9 cellular contexts compared by ENCODE assay signal in genomic region chr5:119409235-119409815, GRCh38. TPM values are rescaled to one million over a fixed set of nuclear protein-coding genes. Genes with fewer than 3 reads are reported as not detected.
A peak's percentile ranks its signal among the peaks of the same experiment; 100 is the strongest.
DNase-seq lines count a peak whose midpoint lies in the region; ATAC-seq and TF ChIP-seq lines count a peak whose summit lies in the region.
"Had no signal": no experiment of that assay in that cellular context is flagged by ENCODE, and none has a peak within 500 bp of the region (broad histone marks: within the 10 kb centered on the region; RNA-seq: fewer than 3 reads in every experiment).

No MANE protein-coding gene starts in this region.

- H3K4me3 ChIP-seq in transverse colon (no peak overlapping the region), sigmoid colon (no peak overlapping the region)

- no peaks in the 10 kb centered on the region for H3K9me3 ChIP-seq in transverse colon
- no peaks in the 10 kb centered on the region for H3K9me3 ChIP-seq in sigmoid colon

- intact Hi-C loops in transverse colon (cut with DNase I; ENCODE audit: low total_unique reads), result no loop called here
- intact Hi-C loops in sigmoid colon (cut with DNase I), result no loop called here

- TF ChIP-seq POLR2A in erythroblast (IDR thresholded peaks at IDR 0.05; ENCODE audit: low read length) (no peak), transverse colon (IDR thresholded peaks at IDR 0.05) (no peak), sigmoid colon (IDR thresholded peaks at IDR 0.05) (no peak)

- peak; percentile 32 for ATAC-seq in GM19395 (IDR thresholded peaks at IDR 0.05; ENCODE audit: unreplicated experiment)
- peak; percentile 40 for ATAC-seq in HG03432 (IDR thresholded peaks at IDR 0.05; ENCODE audit: unreplicated experiment)
- ATAC-seq in GM21528 (IDR thresholded peaks at IDR 0.05; ENCODE audit: low FRiP score, unreplicated experiment), result no peak

- no peaks in the 10 kb centered on the region for H3K36me3 ChIP-seq in transverse colon
- H3K36me3 ChIP-seq in sigmoid colon, result no peaks in the 10 kb centered on the region

- H3K4me1 ChIP-seq in transverse colon (peaks cover 7 to 16% (median 11%) of the 10 kb centered on the region in 4 donors), sigmoid colon (peaks cover 0 to 13% (median 7%) of the 10 kb centered on the region in 4 donors)

- DNase-seq in GM13977 (ENCODE audit: low spot score) (no peak), erythroblast (lab: John Stamatoyannopoulos, UW) (peak; percentile 22 to 33), transverse colon (no peak), sigmoid colon (no peak)
- DNase-seq: NCI-H187 treated with DMSO at 0.1 percent for 48 hours had no signal

- in situ Hi-C loops in GM13977 (cut with MboI; ENCODE audit: low pct_unique_long_range_greater_than_20kb, low sequenced_read_pairs, unreplicated experiment) (no loop called here), transverse colon (cut with MboI; ENCODE audit: low pct_ligation_motif_present in 1 of 4, low pct_unique_long_range_greater_than_20kb in 1 of 4, low sequenced_read_pairs in 3 of 4) (loop anchor here (25.0 kb wide), 3 partner anchors 147 to 422 kb away; partner anchors contain the start of gene DTWD2 (in 1 of the 4))

- TF ChIP-seq EP300 in transverse colon (IDR thresholded peaks at IDR 0.05; ENCODE audit: low read depth), result no peak
- no peak for TF ChIP-seq EP300 in sigmoid colon (IDR thresholded peaks at IDR 0.05)

- H3K27ac ChIP-seq in transverse colon, result no peak overlapping the region
- no peak overlapping the region for H3K27ac ChIP-seq in sigmoid colon
- H3K27ac ChIP-seq: RWPE1 had no signal

- H3K27me3 ChIP-seq in transverse colon (no peaks in the 10 kb centered on the region), sigmoid colon (peaks cover 0 to 12% (median 0%) of the 10 kb centered on the region in 3 donors)

- peak; percentile 45 for TF ChIP-seq CTCF in GM13977 (IDR thresholded peaks at IDR 0.05; ENCODE audit: extremely low read depth, insufficient read depth, missing control alignments)
- no peak for TF ChIP-seq CTCF in transverse colon (IDR thresholded peaks at IDR 0.05)
- TF ChIP-seq CTCF in sigmoid colon (IDR thresholded peaks at IDR 0.05), result no peak

- 63 to 83% methylated on average over 1 to 3 of the region's 3 CpGs for WGBS in transverse colon (ENCODE audit: low coverage in 1 of 2), 2 donors
- WGBS in sigmoid colon, 2 donors, result 76 to 83% methylated on average over 3 of the region's 3 CpGs

RNA-seq across cellular contexts. Expression of gene HSD17B4, which starts 43.0 kb away (rescaled TPM):
- total RNA-seq in transverse colon, result 100 to 1,000 TPM; 105 to 224 (median 166) TPM
- 100 to 1,000 TPM in 1 of 4 donors, 10 to 100 TPM in 3; 80.6 to 114 (median 86.5) TPM for total RNA-seq in sigmoid colon
- 100 to 1,000 TPM; 147 to 229 (median 149) TPM for polyA plus RNA-seq in sigmoid colon

RNA-seq across cellular contexts. Expression of gene TNFAIP8, which starts 53.5 kb away (rescaled TPM):
- total RNA-seq in transverse colon, result 10 to 100 TPM in 3 of 4 donors, 1 to 10 TPM in 1; 9.8 to 28.1 (median 22.5) TPM
- total RNA-seq in sigmoid colon, result 10 to 100 TPM in 3 of 4 donors, 1 to 10 TPM in 1; 6.9 to 17.9 (median 13.1) TPM
- 10 to 100 TPM in 2 of 3 donors, 1 to 10 TPM in 1; 9.0 to 55.8 (median 19.0) TPM for polyA plus RNA-seq in sigmoid colon

Comparison
In these comparisons a context has a peak if more than half of its experiments do, and no peak if none do; other contexts are left out.
1. DNase-seq: peak in erythroblast (2 of 2); none in GM13977 (single experiment), transverse colon (single experiment) and sigmoid colon (single experiment).